In genomic region chr11:134951305-134951700, GRCh38 we compare ENCODE assay signal across 13 cellular contexts.
DNase-seq lines count a peak whose midpoint lies in the region; ATAC-seq and TF ChIP-seq lines count a peak whose summit lies in the region.
"Had no signal": no experiment of that assay in that cellular context is flagged by ENCODE, and none has a peak within 500 bp of the region (broad histone marks: within the 10 kb centered on the region; RNA-seq: fewer than 3 reads in every experiment).

No MANE protein-coding gene starts in this region.

- ATAC-seq in SK-N-SH treated with all-trans-retinoic acid at 6 μM for 48 hours: peak; percentile 73
- no peak for ATAC-seq in GM21390 (IDR thresholded peaks at IDR 0.05; ENCODE audit: unreplicated experiment)

- DNase-seq in ELR (ENCODE audit: low read depth) (peak; percentile 7), fibroblast of the conjunctiva (ENCODE audit: low read depth) (peak; percentile 39), posterior cingulate gyrus (peak in 8 of 10 donors; percentile 35 to 93 (median 43)), NCI-H1417 treated with DMSO at 0.1 percent for 48 hours (lab: John Stamatoyannopoulos, UW) (no peak), D341Med (ENCODE audit: low spot score) (no peak), NCI-H226 (no peak)
- DNase-seq: CD8-positive, alpha-beta memory T cell; effector CD8-positive, alpha-beta T cell; HCEC 1CT; stimulated activated CD4-positive, alpha-beta T cell treated with anti-CD3 and anti-CD28 coated beads, Interleukin-1b, Interleukin-23, amount 100 ng/mL, for 48 hours; T-helper 1 cell had no signal

- intact Hi-C loops in posterior cingulate gyrus (cut with DNase I): no loop called here

TF ChIP-seq in SK-N-SH treated with all-trans-retinoic acid at 6 μM for 48 hours, 23 proteins besides CTCF, POLR2A, EP300 and RAD21:
- TF ChIP-seq TOX (CRISPR knock-in tag; IDR thresholded peaks at IDR 0.05; ENCODE audit: borderline replicate concordance): no peak

Comparison
In these comparisons a context has a peak if more than half of its experiments do, and no peak if none do; other contexts are left out.
1. DNase-seq: peak in ELR (single experiment), fibroblast of the conjunctiva (single experiment) and posterior cingulate gyrus (8 of 10); none in NCI-H1417 treated with DMSO at 0.1 percent for 48 hours (single experiment), D341Med (single experiment) and NCI-H226 (single experiment).